In the genomic region with DNA sequence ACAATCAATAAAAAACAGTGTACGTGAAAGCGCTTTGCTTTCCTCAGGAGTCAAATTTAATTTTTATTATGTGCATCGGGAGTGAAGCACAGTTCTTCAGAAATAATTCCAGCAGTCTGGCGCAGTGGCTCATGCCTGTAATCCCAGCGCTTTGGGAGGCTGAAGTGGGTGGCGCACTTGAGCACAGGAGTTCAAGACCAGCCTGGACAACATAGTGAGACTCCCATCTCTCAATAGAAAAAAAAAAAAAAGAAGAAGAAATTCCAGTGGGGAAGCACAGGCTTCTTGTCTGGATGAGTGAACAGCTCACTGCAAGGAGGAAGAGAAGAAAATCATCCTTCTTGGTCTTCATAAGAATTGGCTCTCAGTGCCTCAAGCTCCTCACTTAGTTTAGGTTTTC, we compare ENCODE assay signal across 21 cellular contexts. TPM values are rescaled to one million over a fixed set of nuclear protein-coding genes. Genes with fewer than 3 reads are reported as not detected.
DNase-seq lines count a peak whose midpoint lies in the region; ATAC-seq and TF ChIP-seq lines count a peak whose summit lies in the region.
"Had no signal": no experiment of that assay in that cellular context is flagged by ENCODE, and none has a peak within 500 bp of the region (broad histone marks: within the 10 kb centered on the region; RNA-seq: fewer than 3 reads in every experiment).

No MANE protein-coding gene starts in this region.

- H3K9ac ChIP-seq in KMS-11, result no peak overlapping the region
- H3K9ac ChIP-seq in colonic mucosa (ENCODE audit: low read depth in 2 of 2, low read length in 2 of 2), result no peak overlapping the region

- peaks cover 24% of the 10 kb centered on the region for H3K36me3 ChIP-seq in CD4-positive, CD25-positive, alpha-beta regulatory T cell (ENCODE audit: control insufficient read depth, insufficient read depth, low read length)
- H3K36me3 ChIP-seq in KMS-11 (ENCODE audit: insufficient read depth) (no peaks in the 10 kb centered on the region), colonic mucosa (no peaks in the 10 kb centered on the region), neutrophil (peaks cover 10% of the 10 kb centered on the region)

- H3K27me3 ChIP-seq in CD4-positive, CD25-positive, alpha-beta regulatory T cell (ENCODE audit: control insufficient read depth, insufficient read depth, low read length), result no peaks in the 10 kb centered on the region
- peaks cover 14% of the 10 kb centered on the region for H3K27me3 ChIP-seq in KMS-11 (ENCODE audit: insufficient read depth, low read depth)
- H3K27me3 ChIP-seq in colonic mucosa, result no peaks in the 10 kb centered on the region
- no peaks in the 10 kb centered on the region for H3K27me3 ChIP-seq in neutrophil
- H3K27me3 ChIP-seq: tibial nerve had no signal

- peak overlapping the region; percentile 53; the same call in 1 of the 2 replicates for H3K4me2 ChIP-seq in KMS-11

- DNase-seq in CD4-positive, CD25-positive, alpha-beta regulatory T cell, result no peak
- DNase-seq in colonic mucosa (no peak), SKM-1 treated with dmso at 0.1 percent for 144 hours (lab: John Stamatoyannopoulos, UW; ENCODE audit: unreplicated experiment) (no peak)
- DNase-seq: activated naive CD4-positive, alpha-beta T cell; activated T-cell treated with anti-CD3 and anti-CD28 coated beads, Interleukin-2, amount 50 U/mL, for 48 hours; endodermal cell; left ventricle myocardium superior; NCI-H1436 treated with DMSO at 0.1 percent for 48 hours; NCI-H2107; NCI-H446; occipital lobe; stimulated activated CD4-positive, alpha-beta T cell treated with anti-CD3 and anti-CD28 coated beads, Interleukin-15, amount 100 ng/mL, for 24 hours; T-helper 1 cell had no signal

- peaks cover 17 to 60% (median 58%) of the 10 kb centered on the region in 4 donors for H3K4me1 Mint-ChIP-seq in CD4-positive, CD25-positive, alpha-beta regulatory T cell

- H3K79me2 ChIP-seq in KMS-11 (ENCODE audit: insufficient read depth, low read depth), result peaks cover 18% of the 10 kb centered on the region; the same call in 1 of the 2 replicates

- ATAC-seq in CD4-positive, CD25-positive, alpha-beta regulatory T cell (ENCODE audit: low read depth in 2 of 2), result no peak
- ATAC-seq in GM19328 (IDR thresholded peaks at IDR 0.05; ENCODE audit: unreplicated experiment) (no peak), HG03460 (IDR thresholded peaks at IDR 0.05; ENCODE audit: unreplicated experiment) (no peak)
- ATAC-seq: left ventricle myocardium superior; stimulated activated effector memory CD8-positive, alpha-beta T cell treated with anti-CD3 and anti-CD28 coated beads, Interleukin-12 subunit alpha, Interleukin-12 subunit beta, amount 100 ng/mL, for 72 hours had no signal

- H4K20me1 ChIP-seq in KMS-11 (ENCODE audit: insufficient read depth), result peaks cover 61% of the 10 kb centered on the region

- TF ChIP-seq CTCF in KMS-11 (conservative IDR thresholded peaks at IDR 0.05; ENCODE audit: low read depth, low read length), result no peak
- no peak for TF ChIP-seq CTCF in colonic mucosa (IDR thresholded peaks at IDR 0.05)
- no peak for TF ChIP-seq CTCF in neutrophil (IDR thresholded peaks at IDR 0.05)

- no peak overlapping the region for H3K4me3 ChIP-seq in CD4-positive, CD25-positive, alpha-beta regulatory T cell (ENCODE audit: low read depth, low read length)
- no peak overlapping the region for H3K4me3 ChIP-seq in KMS-11 (IDR thresholded peaks at IDR 0.05; ENCODE audit: insufficient read depth, low read depth, low read length)
- no peak overlapping the region for H3K4me3 ChIP-seq in colonic mucosa
- H3K4me3 ChIP-seq in neutrophil (ENCODE audit: low read depth in 1 of 2, low read length in 1 of 2), result peak overlapping the region; percentile 51 to 54
- H3K4me3 ChIP-seq: tibial nerve had no signal

- peak overlapping the region in 2 of 3 donors; percentile 14 to 19 for H3K27ac Mint-ChIP-seq in CD4-positive, CD25-positive, alpha-beta regulatory T cell
- H3K27ac Mint-ChIP-seq: dendritic cell treated with granulocyte-macrophage colony-stimulating factor and Interleukin-4, amounts not matched to agents 40 ng/mL and 50 ng/mL, for 4 days; stimulated activated effector memory CD8-positive, alpha-beta T cell treated with anti-CD3 and anti-CD28 coated beads, Interleukin-12 subunit alpha, Interleukin-12 subunit beta, amount 100 ng/mL, for 72 hours had no signal

- H2AFZ ChIP-seq in KMS-11 (ENCODE audit: low read depth), result no peak overlapping the region

- H3K4me1 ChIP-seq in CD4-positive, CD25-positive, alpha-beta regulatory T cell (ENCODE audit: control insufficient read depth, insufficient read depth, low read length, poor library complexity, severe bottlenecking), result peaks cover 37% of the 10 kb centered on the region
- H3K4me1 ChIP-seq in KMS-11 (ENCODE audit: low read depth, poor library complexity, severe bottlenecking), result peaks cover 73% of the 10 kb centered on the region
- peaks cover 20% of the 10 kb centered on the region for H3K4me1 ChIP-seq in colonic mucosa
- peaks cover 95 to 97% of the 10 kb centered on the region in 2 experiments for H3K4me1 ChIP-seq in neutrophil (ENCODE audit: control insufficient read depth in 1 of 2, insufficient read depth in 1 of 2, low read depth in 1 of 2, low read length in 1 of 2)

- peaks cover 17% of the 10 kb centered on the region for H3K36me3 Mint-ChIP-seq in CD4-positive, CD25-positive, alpha-beta regulatory T cell
- H3K36me3 Mint-ChIP-seq: stimulated activated effector memory CD8-positive, alpha-beta T cell treated with anti-CD3 and anti-CD28 coated beads, Interleukin-12 subunit alpha, Interleukin-12 subunit beta, amount 100 ng/mL, for 72 hours had no signal

- no peak overlapping the region for H3K27ac ChIP-seq in CD4-positive, CD25-positive, alpha-beta regulatory T cell (ENCODE audit: insufficient read depth, low read length, poor library complexity, severe bottlenecking)
- H3K27ac ChIP-seq in KMS-11 (no peak overlapping the region), colonic mucosa (peak overlapping the region; percentile 81), neutrophil (peak overlapping the region; percentile 93)
- H3K27ac ChIP-seq: tibial nerve had no signal

- H3K9me3 Mint-ChIP-seq in CD4-positive, CD25-positive, alpha-beta regulatory T cell, result no peaks in the 10 kb centered on the region
- H3K9me3 Mint-ChIP-seq: central memory CD8-positive, alpha-beta T cell; dendritic cell treated with granulocyte-macrophage colony-stimulating factor and Interleukin-4, amounts not matched to agents 40 ng/mL and 50 ng/mL, for 4 days; endodermal cell; stimulated activated effector memory CD8-positive, alpha-beta T cell treated with anti-CD3 and anti-CD28 coated beads, Interleukin-12 subunit alpha, Interleukin-12 subunit beta, amount 100 ng/mL, for 72 hours had no signal

- no peaks in the 10 kb centered on the region for H3K27me3 Mint-ChIP-seq in CD4-positive, CD25-positive, alpha-beta regulatory T cell
- H3K27me3 Mint-ChIP-seq: central memory CD8-positive, alpha-beta T cell had no signal

- intact Hi-C loops in colonic mucosa (cut with DNase I), result no loop called here

- no peaks in the 10 kb centered on the region for H3K9me3 ChIP-seq in CD4-positive, CD25-positive, alpha-beta regulatory T cell (ENCODE audit: control insufficient read depth in 2 of 2, low read length in 2 of 2)
- no peaks in the 10 kb centered on the region for H3K9me3 ChIP-seq in colonic mucosa
- no peaks in the 10 kb centered on the region for H3K9me3 ChIP-seq in neutrophil
- H3K9me3 ChIP-seq: tibial nerve had no signal

- H3K4me3 Mint-ChIP-seq in CD4-positive, CD25-positive, alpha-beta regulatory T cell, result peak overlapping the region in 1 of 4 donors; percentile 2
- H3K4me3 Mint-ChIP-seq: central memory CD8-positive, alpha-beta T cell; dendritic cell treated with granulocyte-macrophage colony-stimulating factor and Interleukin-4, amounts not matched to agents 40 ng/mL and 50 ng/mL, for 4 days; endodermal cell; stimulated activated effector memory CD8-positive, alpha-beta T cell treated with anti-CD3 and anti-CD28 coated beads, Interleukin-12 subunit alpha, Interleukin-12 subunit beta, amount 100 ng/mL, for 72 hours had no signal

RNA-seq across cellular contexts. Expression of gene LMTK2, which starts 27.8 kb away (rescaled TPM):
- 28.9 TPM for total RNA-seq in CD4-positive, CD25-positive, alpha-beta regulatory T cell
- 1 to 10 TPM; 2.0 to 4.6 (median 2.8) TPM for polyA plus RNA-seq in CD4-positive, CD25-positive, alpha-beta regulatory T cell
- 10 to 100 TPM; 37.2 to 61.2 TPM for total RNA-seq in colonic mucosa

Comparison
In these comparisons a context has a peak if more than half of its experiments do, and no peak if none do; other contexts are left out.
1. H3K27ac ChIP-seq: peak in colonic mucosa (single experiment) and neutrophil (single experiment); none in CD4-positive, CD25-positive, alpha-beta regulatory T cell (single experiment) and KMS-11 (single experiment).
2. H3K4me3 ChIP-seq: peak in neutrophil (2 of 2); none in CD4-positive, CD25-positive, alpha-beta regulatory T cell (single experiment), KMS-11 (single experiment) and colonic mucosa (single experiment).